9 cellular contexts compared by ENCODE assay signal in the genomic region with DNA sequence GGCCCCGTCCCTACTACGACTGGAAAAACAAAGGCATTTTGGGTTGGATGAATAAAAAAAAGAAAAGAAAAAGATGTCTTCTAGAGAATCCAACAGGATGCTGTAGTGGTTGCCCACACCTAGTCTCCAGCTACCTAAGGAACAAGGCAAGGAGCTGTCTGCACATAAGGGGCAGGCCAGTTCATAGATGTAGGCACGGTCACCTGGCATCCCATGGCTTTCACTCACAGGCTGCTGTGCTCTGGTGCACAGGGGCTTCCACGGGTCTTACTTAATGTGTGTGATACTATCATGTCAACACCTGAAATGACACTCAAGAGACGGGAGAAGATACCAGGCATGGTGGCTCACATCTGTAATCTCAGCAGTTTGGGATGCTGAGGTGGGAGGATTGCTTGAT.
DNase-seq lines count a peak whose midpoint lies in the region; ATAC-seq lines count a peak whose summit lies in the region.
"Had no signal": no experiment of that assay in that cellular context is flagged by ENCODE, and none has a peak within 500 bp of the region (broad histone marks: within the 10 kb centered on the region; RNA-seq: fewer than 3 reads in every experiment).

No MANE protein-coding gene starts in this region.

- peaks cover 14% of the 10 kb centered on the region for H3K36me3 ChIP-seq in adipocyte (ENCODE audit: control insufficient read depth, insufficient read depth, low read length, severe bottlenecking)

- ATAC-seq in GM21528 (IDR thresholded peaks at IDR 0.05; ENCODE audit: low FRiP score, unreplicated experiment) (no peak), HG02610 (IDR thresholded peaks at IDR 0.05; ENCODE audit: unreplicated experiment) (no peak)

- H3K9me3 ChIP-seq in adipocyte (ENCODE audit: control insufficient read depth, low read length), result no peaks in the 10 kb centered on the region

- H3K27me3 ChIP-seq in adipocyte (replicated peaks; ENCODE audit: control insufficient read depth, insufficient read depth, low read length), result no peaks in the 10 kb centered on the region
- no peaks in the 10 kb centered on the region for H3K27me3 ChIP-seq in layer of hippocampus (ENCODE audit: control insufficient read depth, insufficient read depth, low read length)

- H3K27ac ChIP-seq in layer of hippocampus (ENCODE audit: low read depth, low read length), result peak overlapping the region; percentile 98

- H3K4me1 ChIP-seq in adipocyte (ENCODE audit: control insufficient read depth, insufficient read depth, low read length), result peaks cover 25% of the 10 kb centered on the region

- H3K9ac ChIP-seq in adipocyte (ENCODE audit: low read length), result peak overlapping the region; percentile 67

- peak; percentile 50 for DNase-seq in NCI-H2227 (lab: John Stamatoyannopoulos, UW; ENCODE audit: unreplicated experiment)
- DNase-seq in NCI-H2227 treated with DMSO at 0.1 percent for 48 hours (lab: John Stamatoyannopoulos, UW), result no peak
- no peak for DNase-seq in adipocyte (ENCODE audit: low read depth)
- peak; percentile 24 for DNase-seq in superior temporal gyrus (ENCODE audit: extremely low spot score)
- DNase-seq in CD1c-positive myeloid dendritic cell (ENCODE audit: extremely low spot score), result no peak
- DNase-seq: activated effector memory CD4-positive, alpha-beta T cell treated with anti-CD3 and anti-CD28 coated beads, Interleukin-2, amount 50 U/mL, for 16 hours had no signal

- H3K4me3 ChIP-seq in adipocyte (ENCODE audit: low read length), result peak overlapping the region; percentile 82

Comparison
In these comparisons a context has a peak if more than half of its experiments do, and no peak if none do; other contexts are left out.
1. DNase-seq: peak in NCI-H2227 (single experiment) and superior temporal gyrus (single experiment); none in NCI-H2227 treated with DMSO at 0.1 percent for 48 hours (single experiment), adipocyte (single experiment) and CD1c-positive myeloid dendritic cell (single experiment).